In genomic region chr6:30515967-30516753, GRCh38 we compare ENCODE assay signal across 8 cellular contexts. TPM values are rescaled to one million over a fixed set of nuclear protein-coding genes. Genes with fewer than 3 reads are reported as not detected.
DNase-seq lines count a peak whose midpoint lies in the region; ATAC-seq and TF ChIP-seq lines count a peak whose summit lies in the region.

No MANE protein-coding gene starts in this region.

- H2AFZ ChIP-seq in ACC112 (ENCODE audit: low read length, unreplicated experiment) = peak overlapping the region; percentile 62

- H3K9me3 ChIP-seq in lung (ENCODE audit: control insufficient read depth in 2 of 2, insufficient read depth in 1 of 2, low read length in 1 of 2) = no peaks in the 10 kb centered on the region

- no peaks in the 10 kb centered on the region for H3K79me2 ChIP-seq in ACC112 (ENCODE audit: control insufficient read depth, insufficient read depth, low read length, unreplicated experiment)

- peaks cover 36% of the 10 kb centered on the region for H3K4me1 Mint-ChIP-seq in activated CD8-positive, alpha-beta memory T cell treated with anti-CD3 and anti-CD28 coated beads, Interleukin-2, amount 10 ng/mL, durations not matched to agents 7 days and 5 days
- peaks cover 29 to 36% of the 10 kb centered on the region in 2 donors for H3K4me1 Mint-ChIP-seq in effector memory CD8-positive, alpha-beta T cell (ENCODE audit: low read depth in 2 of 2)

- H3K27ac Mint-ChIP-seq in activated CD8-positive, alpha-beta memory T cell treated with anti-CD3 and anti-CD28 coated beads, Interleukin-2, amount 10 ng/mL, durations not matched to agents 7 days and 5 days = peak overlapping the region; percentile 92
- peak overlapping the region; percentile 94 to 98 for H3K27ac Mint-ChIP-seq in effector memory CD8-positive, alpha-beta T cell

- H3K27ac ChIP-seq in ACC112 (ENCODE audit: low read depth, low read length) = peak overlapping the region; percentile 95
- H3K27ac ChIP-seq in lung (ENCODE audit: low read depth in 1 of 2, low read length in 1 of 2) = peak overlapping the region; percentile 83 to 99

- ATAC-seq in GM18858 (IDR thresholded peaks at IDR 0.05; ENCODE audit: unreplicated experiment) (peak; percentile 61), HG03097 (IDR thresholded peaks at IDR 0.05; ENCODE audit: low FRiP score, unreplicated experiment) (peak; percentile 62), lung (ENCODE audit: insufficient read depth, low FRiP score) (peak; percentile 92)
- peak; percentile 94 for ATAC-seq in activated CD8-positive, alpha-beta memory T cell treated with anti-CD3 and anti-CD28 coated beads, Interleukin-2, amount 10 ng/mL, durations not matched to agents 7 days and 5 days
- ATAC-seq in effector memory CD8-positive, alpha-beta T cell (replicated peaks) = peak; percentile 88

- H3K4me1 ChIP-seq in ACC112 (ENCODE audit: control insufficient read depth, insufficient read depth, low read length, unreplicated experiment) = no peaks in the 10 kb centered on the region
- peaks cover 0 to 2% of the 10 kb centered on the region in 2 donors for H3K4me1 ChIP-seq in lung (ENCODE audit: control insufficient read depth in 2 of 2, insufficient read depth in 2 of 2, low read length in 2 of 2)

- 0 to 1% methylated on average over 32 of the region's 32 CpGs for WGBS in lung, 2 donors

- H3K27me3 ChIP-seq in ACC112 (ENCODE audit: insufficient read depth, low read length) (no peaks in the 10 kb centered on the region), lung (ENCODE audit: control insufficient read depth, insufficient read depth) (no peaks in the 10 kb centered on the region)

- TF ChIP-seq CTCF in lung (IDR thresholded peaks at IDR 0.05; ENCODE audit: control extremely low read depth, extremely low read depth) = no peak

- H3K36me3 ChIP-seq in ACC112 (ENCODE audit: insufficient read depth, low read length) = no peaks in the 10 kb centered on the region
- no peaks in the 10 kb centered on the region for H3K36me3 ChIP-seq in lung (ENCODE audit: control insufficient read depth in 2 of 2, insufficient read depth in 2 of 2, low read length in 2 of 2)

- H3K4me3 ChIP-seq in ACC112 (ENCODE audit: low read depth, low read length) = peak overlapping the region; percentile 72
- peak overlapping the region; percentile 52 for H3K4me3 ChIP-seq in lung

- peak overlapping the region; percentile 74 for H3K4me3 Mint-ChIP-seq in activated CD8-positive, alpha-beta memory T cell treated with anti-CD3 and anti-CD28 coated beads, Interleukin-2, amount 10 ng/mL, durations not matched to agents 7 days and 5 days
- peak overlapping the region; percentile 75 to 81 for H3K4me3 Mint-ChIP-seq in effector memory CD8-positive, alpha-beta T cell

- H3K27me3 Mint-ChIP-seq in activated CD8-positive, alpha-beta memory T cell treated with anti-CD3 and anti-CD28 coated beads, Interleukin-2, amount 10 ng/mL, durations not matched to agents 7 days and 5 days = no peaks in the 10 kb centered on the region
- H3K27me3 Mint-ChIP-seq in effector memory CD8-positive, alpha-beta T cell = no peaks in the 10 kb centered on the region

- H3K9me3 Mint-ChIP-seq in activated CD8-positive, alpha-beta memory T cell treated with anti-CD3 and anti-CD28 coated beads, Interleukin-2, amount 10 ng/mL, durations not matched to agents 7 days and 5 days (ENCODE audit: low read depth) = no peaks in the 10 kb centered on the region
- H3K9me3 Mint-ChIP-seq in effector memory CD8-positive, alpha-beta T cell = no peaks in the 10 kb centered on the region

- CTCF ChIA-PET in activated CD8-positive, alpha-beta memory T cell treated with anti-CD3 and anti-CD28 coated beads, Interleukin-2, amount 10 ng/mL, durations not matched to agents 7 days and 5 days (lab: Charles Lee) = interaction anchor here (0.6 to 4.4 kb wide), 11 partner anchors 10 to 313 kb away, joined by 3 to 42 read pairs (median 4); no protein-coding TSS in a partner anchor

- H3K36me3 Mint-ChIP-seq in activated CD8-positive, alpha-beta memory T cell treated with anti-CD3 and anti-CD28 coated beads, Interleukin-2, amount 10 ng/mL, durations not matched to agents 7 days and 5 days = peaks cover 14% of the 10 kb centered on the region
- H3K36me3 Mint-ChIP-seq in effector memory CD8-positive, alpha-beta T cell (ENCODE audit: insufficient read depth) = peaks cover 29% of the 10 kb centered on the region

- DNase-seq in NOMO-1 treated with DMSO at 0.1 percent for 48 hours (lab: John Stamatoyannopoulos, UW; ENCODE audit: unreplicated experiment) (peak; percentile 98), lung (ENCODE audit: low spot score) (peak; percentile 93)
- peak; percentile 97 for DNase-seq in activated CD8-positive, alpha-beta memory T cell treated with anti-CD3 and anti-CD28 coated beads, Interleukin-2, amount 10 ng/mL, durations not matched to agents 7 days and 5 days
- peak; percentile 83 to 86 (median 84) for DNase-seq in effector memory CD8-positive, alpha-beta T cell
- peak; percentile 72 to 84 (median 78) for DNase-seq in stimulated activated CD4-positive, alpha-beta T cell treated with anti-CD3 and anti-CD28 coated beads, TNF-alpha, amount 100 ng/mL, for 1 hour (ENCODE audit: low read depth in 3 of 3, low spot score in 1 of 3)

RNA-seq across cellular contexts. Expression of gene HLA-E, which starts 26.9 kb away (rescaled TPM):
- total RNA-seq in activated CD8-positive, alpha-beta memory T cell treated with anti-CD3 and anti-CD28 coated beads, Interleukin-2, amount 10 ng/mL, durations not matched to agents 7 days and 5 days = 100 to 1,000 TPM; 395 to 602 TPM
- total RNA-seq in lung = 100 to 1,000 TPM; 502 to 611 TPM
- polyA plus RNA-seq in lung = 1,000 to 10,000 TPM in 1 of 2 donors, 100 to 1,000 TPM in 1; 618 to 1,209 TPM

RNA-seq across cellular contexts. Expression of gene GNL1, which starts 40.1 kb away (rescaled TPM):
- total RNA-seq in activated CD8-positive, alpha-beta memory T cell treated with anti-CD3 and anti-CD28 coated beads, Interleukin-2, amount 10 ng/mL, durations not matched to agents 7 days and 5 days = 10 to 100 TPM; 64.0 to 73.5 TPM
- total RNA-seq in lung = 10 to 100 TPM; 42.0 to 67.3 TPM
- 10 to 100 TPM; 41.0 to 68.5 TPM for polyA plus RNA-seq in lung

RNA-seq across cellular contexts. Expression of gene PRR3, which starts 40.9 kb away (rescaled TPM):
- total RNA-seq in activated CD8-positive, alpha-beta memory T cell treated with anti-CD3 and anti-CD28 coated beads, Interleukin-2, amount 10 ng/mL, durations not matched to agents 7 days and 5 days = 10 to 100 TPM; 19.5 to 23.6 TPM
- total RNA-seq in lung = 10 to 100 TPM in 1 of 2 donors, 1 to 10 TPM in 1; 8.4 to 10.9 TPM
- polyA plus RNA-seq in lung = 10 to 100 TPM in 1 of 2 donors, 1 to 10 TPM in 1; 8.6 to 11.5 TPM

RNA-seq across cellular contexts. Expression of gene ABCF1, which starts 55.1 kb away (rescaled TPM):
- total RNA-seq in activated CD8-positive, alpha-beta memory T cell treated with anti-CD3 and anti-CD28 coated beads, Interleukin-2, amount 10 ng/mL, durations not matched to agents 7 days and 5 days = 10 to 100 TPM; 73.8 to 98.6 TPM
- total RNA-seq in lung = 10 to 100 TPM; 28.8 to 55.4 TPM
- polyA plus RNA-seq in lung = 10 to 100 TPM; 25.8 to 43.5 TPM

Comparison
In these comparisons a context has a peak if more than half of its experiments do, and no peak if none do; other contexts are left out.
1. Peak in every context shown above with its lines: DNase-seq, ATAC-seq, H3K4me3 ChIP-seq and H3K27ac ChIP-seq.